8 cellular contexts compared by ENCODE assay signal in genomic region chr11:62909107-62909894, GRCh38. TPM values are rescaled to one million over a fixed set of nuclear protein-coding genes. Genes with fewer than 3 reads are reported as not detected.
A peak's percentile ranks its signal among the peaks of the same experiment; 100 is the strongest.
DNase-seq lines count a peak whose midpoint lies in the region; ATAC-seq and TF ChIP-seq lines count a peak whose summit lies in the region.

No MANE protein-coding gene starts in this region.

- H3K9me3 Mint-ChIP-seq in activated naive CD4-positive, alpha-beta T cell treated with anti-CD3 and anti-CD28 coated beads for 36 hours = no peaks in the 10 kb centered on the region

- H3K27ac Mint-ChIP-seq in activated naive CD4-positive, alpha-beta T cell treated with anti-CD3 and anti-CD28 coated beads for 36 hours = no peak overlapping the region

- H3K9me3 ChIP-seq in right lobe of liver (no peaks in the 10 kb centered on the region), uterus (no peaks in the 10 kb centered on the region)

- H3K4me1 ChIP-seq in right lobe of liver (no peaks in the 10 kb centered on the region), uterus (no peaks in the 10 kb centered on the region)

- H3K27me3 ChIP-seq in right lobe of liver = no peaks in the 10 kb centered on the region
- H3K27me3 ChIP-seq in uterus = no peaks in the 10 kb centered on the region

- no peak for TF ChIP-seq POLR2A in right lobe of liver (IDR thresholded peaks at IDR 0.05)
- no peak for TF ChIP-seq POLR2A in uterus (IDR thresholded peaks at IDR 0.05)

- peak; percentile 23 to 38 (median 28) for TF ChIP-seq CTCF in right lobe of liver (IDR thresholded peaks at IDR 0.05)
- peak in 3 of 4 experiments; percentile 31 to 49 (median 49) for TF ChIP-seq CTCF in uterus (IDR thresholded peaks at IDR 0.05)

- peak; percentile 54 to 64 (median 59) for ATAC-seq in right lobe of liver
- no peak for ATAC-seq in HG02759 (IDR thresholded peaks at IDR 0.05; ENCODE audit: unreplicated experiment)

- DNase-seq in activated naive CD4-positive, alpha-beta T cell treated with anti-CD3 and anti-CD28 coated beads for 36 hours = peak; percentile 23
- DNase-seq in activated naive CD4-positive, alpha-beta T cell (lab: John Stamatoyannopoulos, UW) = no peak
- DNase-seq in NCI-H82 treated with DMSO at 0.1 percent for 48 hours (lab: John Stamatoyannopoulos, UW; ENCODE audit: unreplicated experiment) = peak; percentile 71
- DNase-seq in dermis microvascular lymphatic vessel endothelial cell (ENCODE audit: low read depth in 2 of 2) = peak; percentile 25 to 75
- peak in 2 of 3 donors; percentile 54 to 68 for DNase-seq in right lobe of liver
- DNase-seq in uterus = peak; percentile 38 to 70
- no peak for DNase-seq in NCI-H2171 treated with DMSO at 0.1 percent for 48 hours (lab: John Stamatoyannopoulos, UW)

- H3K36me3 ChIP-seq in right lobe of liver = no peaks in the 10 kb centered on the region
- no peaks in the 10 kb centered on the region for H3K36me3 ChIP-seq in uterus

- H3K27ac ChIP-seq in right lobe of liver (no peak overlapping the region), uterus (peak overlapping the region; percentile 39 to 62)

- H3K4me3 ChIP-seq in right lobe of liver = no peak overlapping the region
- no peak overlapping the region for H3K4me3 ChIP-seq in uterus

- 11% methylated on average over 6 of the region's 24 CpGs for WGBS in right lobe of liver (ENCODE audit: insufficient coverage, low coverage, low lambda C conversion rate, missing lambda C conversion rate)

- H3K27me3 Mint-ChIP-seq in activated naive CD4-positive, alpha-beta T cell treated with anti-CD3 and anti-CD28 coated beads for 36 hours (ENCODE audit: low read depth) = peaks cover 5% of the 10 kb centered on the region

- no peak overlapping the region for H3K4me3 Mint-ChIP-seq in activated naive CD4-positive, alpha-beta T cell treated with anti-CD3 and anti-CD28 coated beads for 36 hours

- intact Hi-C loops in activated naive CD4-positive, alpha-beta T cell treated with anti-CD3 and anti-CD28 coated beads for 36 hours (cut with micrococcal nuclease) = loop anchor here (5.0 kb wide), 1 partner anchor 303 kb away; no protein-coding TSS in a partner anchor
- intact Hi-C loops in right lobe of liver (cut with DNase I) = loop anchor here in 1 of 2 donors (5.0 kb wide), 1 partner anchor 108 kb away; the partner anchor contains the start of gene SLC22A8
- intact Hi-C loops in uterus (cut with DNase I; ENCODE audit: low total_unique reads) = no loop called here

- H3K4me1 Mint-ChIP-seq in activated naive CD4-positive, alpha-beta T cell treated with anti-CD3 and anti-CD28 coated beads for 36 hours (ENCODE audit: low read depth) = no peaks in the 10 kb centered on the region

- no peaks in the 10 kb centered on the region for H3K36me3 Mint-ChIP-seq in activated naive CD4-positive, alpha-beta T cell treated with anti-CD3 and anti-CD28 coated beads for 36 hours (ENCODE audit: low read depth)

- CTCF ChIA-PET in activated naive CD4-positive, alpha-beta T cell treated with anti-CD3 and anti-CD28 coated beads for 36 hours (lab: Charles Lee) = interaction anchor here (0.6 to 17.3 kb wide), 4 partner anchors 11 to 115 kb away, joined by 3 to 397 read pairs (median 5); no protein-coding TSS in a partner anchor

RNA-seq across cellular contexts. Expression of gene CHRM1, which starts 11.9 kb away (rescaled TPM):
- total RNA-seq in activated naive CD4-positive, alpha-beta T cell treated with anti-CD3 and anti-CD28 coated beads for 36 hours = not detected
- total RNA-seq in dermis microvascular lymphatic vessel endothelial cell (not detected in 2 replicates), right lobe of liver (not detected), uterus (1 to 10 TPM in 1 of 4 donors, not detected in 3; 1.3 TPM)

RNA-seq across cellular contexts. Expression of gene SLC3A2, which starts 28.6 kb away (rescaled TPM):
- total RNA-seq in activated naive CD4-positive, alpha-beta T cell treated with anti-CD3 and anti-CD28 coated beads for 36 hours = 100 to 1,000 TPM; 419 to 472 TPM
- total RNA-seq in dermis microvascular lymphatic vessel endothelial cell (48.4 and 51.1 TPM in 2 replicates), right lobe of liver (100 to 1,000 TPM in 1 of 6 experiments, 10 to 100 TPM in 5; 39.8 to 106 (median 63.0) TPM), uterus (100 to 1,000 TPM in 2 of 4 donors, 10 to 100 TPM in 2; 69.8 to 206 (median 98.4) TPM)

Comparison
In these comparisons a context has a peak if more than half of its experiments do, and no peak if none do; other contexts are left out.
1. DNase-seq: peak in activated naive CD4-positive, alpha-beta T cell treated with anti-CD3 and anti-CD28 coated beads for 36 hours (single experiment), NCI-H82 treated with DMSO at 0.1 percent for 48 hours (single experiment), dermis microvascular lymphatic vessel endothelial cell (2 of 2), right lobe of liver (2 of 3) and uterus (2 of 2); none in activated naive CD4-positive, alpha-beta T cell (0 of 4) and NCI-H2171 treated with DMSO at 0.1 percent for 48 hours (single experiment).
2. H3K27ac ChIP-seq: peak in uterus (2 of 2); none in right lobe of liver (0 of 3).